ENCODE assay signal across 16 cellular contexts in genomic region chr3:153753035-153753434, GRCh38.
DNase-seq lines count a peak whose midpoint lies in the region; ATAC-seq and TF ChIP-seq lines count a peak whose summit lies in the region.
"Had no signal": no experiment of that assay in that cellular context is flagged by ENCODE, and none has a peak within 500 bp of the region (broad histone marks: within the 10 kb centered on the region; RNA-seq: fewer than 3 reads in every experiment).

No MANE protein-coding gene starts in this region.

- no peak for TF ChIP-seq POLR2A in gastrocnemius medialis (IDR thresholded peaks at IDR 0.05)

- H4K20me1 ChIP-seq in SU-DHL-6 (ENCODE audit: low read depth, low read length): no peaks in the 10 kb centered on the region
- H4K20me1 ChIP-seq: BLaER1 treated with 17β-estradiol and CSF1 and Interleukin-3, amounts not matched to agents 10 nM and 100 nM had no signal

- H3K27ac ChIP-seq in SU-DHL-6 (ENCODE audit: low read depth, low read length) (peak overlapping the region; percentile 98), parathyroid adenoma (no peak overlapping the region), gastrocnemius medialis (no peak overlapping the region)
- H3K27ac ChIP-seq: BLaER1 treated with 17β-estradiol and CSF1 and Interleukin-3, amounts not matched to agents 10 nM and 100 nM had no signal

- H3K36me3 ChIP-seq in SU-DHL-6 (ENCODE audit: low read length) (peaks cover 11% of the 10 kb centered on the region), parathyroid adenoma (ENCODE audit: control insufficient read depth, insufficient read depth, low read length) (no peaks in the 10 kb centered on the region), gastrocnemius medialis (no peaks in the 10 kb centered on the region)
- H3K36me3 ChIP-seq: BLaER1 treated with 17β-estradiol and CSF1 and Interleukin-3, amounts not matched to agents 10 nM and 100 nM had no signal

- peaks cover 97% of the 10 kb centered on the region for H3K79me2 ChIP-seq in SU-DHL-6 (ENCODE audit: insufficient read depth, low read length)
- H3K79me2 ChIP-seq in parathyroid adenoma: no peaks in the 10 kb centered on the region

- peaks cover 38% of the 10 kb centered on the region for H3F3A ChIP-seq in SU-DHL-6 (ENCODE audit: insufficient read depth)

- no peak for ATAC-seq in GM19324 (IDR thresholded peaks at IDR 0.05; ENCODE audit: low FRiP score, unreplicated experiment)
- no peak for ATAC-seq in gastrocnemius medialis
- ATAC-seq: HepG2 had no signal

- H3K27me3 ChIP-seq in SU-DHL-6 (ENCODE audit: low read length) (no peaks in the 10 kb centered on the region), parathyroid adenoma (ENCODE audit: control insufficient read depth, insufficient read depth, low read length) (no peaks in the 10 kb centered on the region), gastrocnemius medialis (no peaks in the 10 kb centered on the region)
- H3K27me3 ChIP-seq: BLaER1 treated with 17β-estradiol and CSF1 and Interleukin-3, amounts not matched to agents 10 nM and 100 nM had no signal

- H3K4me3 ChIP-seq in SU-DHL-6 (ENCODE audit: insufficient read depth, low read length, poor library complexity, severe bottlenecking) (peak overlapping the region; percentile 26), parathyroid adenoma (ENCODE audit: low read depth, low read length) (peak overlapping the region; percentile 14), gastrocnemius medialis (no peak overlapping the region)
- H3K4me3 ChIP-seq: BLaER1 treated with 17β-estradiol and CSF1 and Interleukin-3, amounts not matched to agents 10 nM and 100 nM had no signal

- in situ Hi-C loops in gastrocnemius medialis (cut with MboI; ENCODE audit: low sequenced_read_pairs in 4 of 4): loop anchor here in 1 of 4 donors (25.0 kb wide), 1 partner anchor 716 kb away; no protein-coding TSS in a partner anchor

- no peak for TF ChIP-seq CTCF in SU-DHL-6 (IDR thresholded peaks at IDR 0.05; ENCODE audit: insufficient read depth, low read length, poor library complexity, severe bottlenecking)
- TF ChIP-seq CTCF in parathyroid adenoma (IDR thresholded peaks at IDR 0.05): no peak
- TF ChIP-seq CTCF in gastrocnemius medialis (IDR thresholded peaks at IDR 0.05 in 4 of 5, conservative IDR thresholded peaks at IDR 0.05 in 1 of 5): no peak

- H3K9me3 ChIP-seq in SU-DHL-6 (ENCODE audit: insufficient read depth, low read length) (no peaks in the 10 kb centered on the region), parathyroid adenoma (ENCODE audit: control insufficient read depth, low read length) (no peaks in the 10 kb centered on the region), gastrocnemius medialis (no peaks in the 10 kb centered on the region)
- H3K9me3 ChIP-seq: BLaER1 treated with 17β-estradiol and CSF1 and Interleukin-3, amounts not matched to agents 10 nM and 100 nM had no signal

- H2AFZ ChIP-seq in SU-DHL-6 (ENCODE audit: low read depth, low read length, severe bottlenecking) (no peak overlapping the region), parathyroid adenoma (no peak overlapping the region)

- DNase-seq in NCI-H1092 treated with DMSO at 0.1 percent for 48 hours (lab: John Stamatoyannopoulos, UW) (peak; percentile 64), NCI-H1092 (lab: John Stamatoyannopoulos, UW) (no peak), gastrocnemius medialis (no peak), NCI-H187 (lab: John Stamatoyannopoulos, UW) (no peak)
- DNase-seq: 8988T; ACHN; CD4-positive, alpha-beta T cell; DMS79; EL; HCEC 1CT; HFFc6 had no signal

- H3K4me2 ChIP-seq in SU-DHL-6 (ENCODE audit: low read depth, low read length, poor library complexity, severe bottlenecking) (peak overlapping the region; percentile 83), parathyroid adenoma (ENCODE audit: low read length) (peak overlapping the region; percentile 44)
- H3K4me2 ChIP-seq: BLaER1 treated with 17β-estradiol and CSF1 and Interleukin-3, amounts not matched to agents 10 nM and 100 nM had no signal

- no peaks in the 10 kb centered on the region for H3K9me2 ChIP-seq in SU-DHL-6 (replicated peaks; ENCODE audit: insufficient read depth, low read length)

- intact Hi-C loops in gastrocnemius medialis (cut with DNase I; ENCODE audit: low total_unique reads): no loop called here

- H3K9ac ChIP-seq in SU-DHL-6 (ENCODE audit: low read length) (peak overlapping the region; percentile 32), parathyroid adenoma (no peak overlapping the region)
- H3K9ac ChIP-seq: BLaER1 treated with 17β-estradiol and CSF1 and Interleukin-3, amounts not matched to agents 10 nM and 100 nM had no signal

- H3K4me1 ChIP-seq in parathyroid adenoma: no peaks in the 10 kb centered on the region
- no peaks in the 10 kb centered on the region for H3K4me1 ChIP-seq in gastrocnemius medialis
- H3K4me1 ChIP-seq: BLaER1 treated with 17β-estradiol and CSF1 and Interleukin-3, amounts not matched to agents 10 nM and 100 nM had no signal

Comparison
In these comparisons a context has a peak if more than half of its experiments do, and no peak if none do; other contexts are left out.
1. H3K4me3 ChIP-seq: peak in SU-DHL-6 (single experiment) and parathyroid adenoma (single experiment); none in gastrocnemius medialis (0 of 4).